ENCODE assay signal across 23 cellular contexts in the genomic region with DNA sequence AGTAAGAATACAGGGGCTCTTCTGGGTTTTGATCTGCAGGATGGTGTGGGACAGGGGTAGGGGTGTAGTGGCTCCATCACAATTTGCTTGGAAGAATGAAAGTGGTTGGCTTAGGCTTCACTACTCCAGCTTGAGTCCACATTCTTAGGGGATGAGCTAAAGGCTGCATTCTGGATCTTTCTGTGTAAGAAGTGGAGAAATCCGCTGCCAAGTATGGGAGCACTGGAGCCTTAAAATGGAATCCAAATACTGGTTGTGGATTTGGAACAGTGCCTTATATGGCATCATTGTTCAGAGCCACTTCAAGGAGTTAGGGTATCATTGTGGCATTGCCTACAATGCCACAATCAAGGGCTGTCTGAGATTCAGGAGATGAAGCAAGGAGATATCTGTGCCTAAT.
"Had no signal": no experiment of that assay in that cellular context is flagged by ENCODE, and none has a peak within 500 bp of the region (broad histone marks: within the 10 kb centered on the region; RNA-seq: fewer than 3 reads in every experiment).

No MANE protein-coding gene starts in this region.

- H3K4me3 Mint-ChIP-seq: activated B cell treated with CpG ODN at 0.5 μM for 24 hours; activated CD4-positive, alpha-beta T cell treated with anti-CD3 and anti-CD28 coated beads, Interleukin-2, amount 10 ng/mL, durations not matched to agents 24 days and 14 days; activated CD8-positive, alpha-beta T cell treated with anti-CD3 and anti-CD28 coated beads, Interleukin-2, amount 10 ng/mL, durations not matched to agents 7 days and 5 days; activated naive CD8-positive, alpha-beta T cell; endodermal cell; neural crest cell; stimulated activated naive B cell treated with anti-CD40 and anti-IgM and Interleukin-4, amounts not matched to agents 10 μg/mL and 1 μg/mL and 100 μg/mL, for 72 hours; T-helper 2 cell treated with Interferon-gamma antibody and Interleukin-4, amounts not matched to agents 5 μg/mL and 100 μg/mL, for 36 hours had no signal

- H3K27me3 Mint-ChIP-seq: activated B cell treated with CpG ODN at 0.5 μM for 24 hours; activated naive CD8-positive, alpha-beta T cell; stimulated activated naive B cell treated with anti-CD40 and anti-IgM and Interleukin-4, amounts not matched to agents 10 μg/mL and 1 μg/mL and 100 μg/mL, for 72 hours had no signal

- H3K9me3 ChIP-seq: SJSA1, transverse colon had no signal

- H3K9ac ChIP-seq: parathyroid adenoma had no signal

- H3K36me3 Mint-ChIP-seq: activated naive CD8-positive, alpha-beta T cell; stimulated activated naive B cell treated with anti-CD40 and anti-IgM and Interleukin-4, amounts not matched to agents 10 μg/mL and 1 μg/mL and 100 μg/mL, for 72 hours had no signal

- DNase-seq: activated B cell treated with CpG ODN at 0.5 μM for 24 hours; activated CD4-positive, alpha-beta T cell treated with anti-CD3 and anti-CD28 coated beads, Interleukin-2, amount 10 ng/mL, durations not matched to agents 24 days and 14 days; activated CD8-positive, alpha-beta memory T cell treated with anti-CD3 and anti-CD28 coated beads, Interleukin-2, amount 50 U/mL, for 4 hours; activated CD8-positive, alpha-beta T cell treated with anti-CD3 and anti-CD28 coated beads, Interleukin-2, amount 10 ng/mL, durations not matched to agents 7 days and 5 days; activated gamma-delta T cell; activated T-cell treated with anti-CD3 and anti-CD28 coated beads, Interleukin-2, amount 50 U/mL, for 48 hours; amniotic stem cell; dorsolateral prefrontal cortex; endodermal cell; erythroblast; foreskin keratinocyte; head of caudate nucleus; midbrain; retina; stimulated activated CD4-positive, alpha-beta T cell treated with anti-CD3 and anti-CD28 coated beads, Interleukin-2, amount 100 ng/mL, for 48 hours; stimulated activated naive B cell treated with anti-CD40 and anti-IgM and Interleukin-4, amounts not matched to agents 10 μg/mL and 1 μg/mL and 100 μg/mL, for 72 hours; transverse colon had no signal

- H3K9me3 Mint-ChIP-seq: activated B cell treated with CpG ODN at 0.5 μM for 24 hours; activated CD4-positive, alpha-beta T cell treated with anti-CD3 and anti-CD28 coated beads, Interleukin-2, amount 10 ng/mL, durations not matched to agents 24 days and 14 days; endodermal cell; T-helper 2 cell treated with Interferon-gamma antibody and Interleukin-4, amounts not matched to agents 5 μg/mL and 100 μg/mL, for 36 hours had no signal

- H3K79me2 ChIP-seq: parathyroid adenoma had no signal

- H3K4me1 Mint-ChIP-seq: neural crest cell had no signal

- H3K27ac ChIP-seq: dorsolateral prefrontal cortex, foreskin keratinocyte, parathyroid adenoma, SJSA1, transverse colon had no signal

- H3K27ac Mint-ChIP-seq: activated B cell treated with CpG ODN at 0.5 μM for 24 hours; activated CD4-positive, alpha-beta T cell treated with anti-CD3 and anti-CD28 coated beads, Interleukin-2, amount 10 ng/mL, durations not matched to agents 24 days and 14 days; activated CD8-positive, alpha-beta T cell treated with anti-CD3 and anti-CD28 coated beads, Interleukin-2, amount 10 ng/mL, durations not matched to agents 7 days and 5 days; activated naive CD8-positive, alpha-beta T cell; endodermal cell; stimulated activated naive B cell treated with anti-CD40 and anti-IgM and Interleukin-4, amounts not matched to agents 10 μg/mL and 1 μg/mL and 100 μg/mL, for 72 hours; T-helper 2 cell treated with Interferon-gamma antibody and Interleukin-4, amounts not matched to agents 5 μg/mL and 100 μg/mL, for 36 hours had no signal

- H3K27me3 ChIP-seq: dorsolateral prefrontal cortex, foreskin keratinocyte, SJSA1, transverse colon had no signal

- H3K36me3 ChIP-seq: SJSA1, transverse colon had no signal

- ATAC-seq: activated CD8-positive, alpha-beta T cell treated with anti-CD3 and anti-CD28 coated beads, Interleukin-2, amount 10 ng/mL, durations not matched to agents 7 days and 5 days; foreskin keratinocyte; stimulated activated naive B cell treated with anti-CD40 and anti-IgM and Interleukin-4, amounts not matched to agents 10 μg/mL and 1 μg/mL and 100 μg/mL, for 72 hours had no signal

- H3K4me1 ChIP-seq: foreskin keratinocyte, parathyroid adenoma, SJSA1, transverse colon had no signal

- H3K4me3 ChIP-seq: dorsolateral prefrontal cortex, lung, SJSA1, transverse colon had no signal

- H2AFZ ChIP-seq: parathyroid adenoma had no signal
